ENCODE assay signal across 18 cellular contexts in the genomic region with DNA sequence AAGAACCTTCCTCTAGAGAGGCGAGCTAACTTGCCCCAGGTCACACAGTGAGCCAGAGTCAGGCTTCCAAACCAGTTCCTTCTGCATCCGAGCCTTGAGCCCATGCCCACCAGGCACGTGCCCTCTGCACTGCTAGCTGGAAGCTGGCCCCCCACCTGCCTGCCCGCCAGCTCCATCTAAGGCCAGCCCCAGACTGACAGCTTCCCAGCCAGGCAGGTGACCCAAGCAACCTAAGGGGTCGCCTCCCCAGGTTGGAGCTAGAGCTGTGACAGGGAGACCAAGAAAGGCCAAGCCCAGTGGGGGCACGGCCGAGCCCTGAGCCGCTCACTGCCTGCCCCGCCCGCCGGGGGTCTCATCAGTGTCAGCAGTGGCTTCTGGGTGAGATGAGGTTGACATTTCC. TPM values are rescaled to one million over a fixed set of nuclear protein-coding genes. Genes with fewer than 3 reads are reported as not detected.
DNase-seq lines count a peak whose midpoint lies in the region; ATAC-seq and TF ChIP-seq lines count a peak whose summit lies in the region.
"Had no signal": no experiment of that assay in that cellular context is flagged by ENCODE, and none has a peak within 500 bp of the region (broad histone marks: within the 10 kb centered on the region; RNA-seq: fewer than 3 reads in every experiment).

No MANE protein-coding gene starts in this region.

- H3K27me3 ChIP-seq in BLaER1: peaks cover 10% of the 10 kb centered on the region; the same call in 1 of the 2 replicates
- H3K27me3 ChIP-seq in neural progenitor cell: peaks cover 32% of the 10 kb centered on the region
- H3K27me3 ChIP-seq in lower lobe of right lung (ENCODE audit: low read depth): peaks cover 53% of the 10 kb centered on the region

- CTCF ChIA-PET in HEK293 (lab: Yijun Ruan, JAX): no interaction called here

- no peak for ATAC-seq in stimulated activated naive B cell treated with anti-CD40 and anti-IgM and Interleukin-4, amounts not matched to agents 10 μg/mL and 1 μg/mL and 100 μg/mL, for 72 hours (replicated peaks)
- no peak for ATAC-seq in lower lobe of right lung
- ATAC-seq: A549; CD8-positive, alpha-beta T cell had no signal

- DNase-seq in neural progenitor cell (ENCODE audit: low spot score) (no peak), erythroblast (lab: John Stamatoyannopoulos, UW) (no peak), lower lobe of right lung (no peak)
- DNase-seq in stimulated activated naive B cell treated with anti-CD40 and anti-IgM and Interleukin-4, amounts not matched to agents 10 μg/mL and 1 μg/mL and 100 μg/mL, for 72 hours: no peak
- DNase-seq: AML-193; Caco-2; Calu3; CD4-positive, alpha-beta T cell; CD8-positive, alpha-beta T cell; DMS79 treated with DMSO at 0.1 percent for 48 hours; GF-D8 had no signal

- no peak overlapping the region for H3K27ac ChIP-seq in BLaER1
- no peak overlapping the region for H3K27ac ChIP-seq in HEK293 (ENCODE audit: extremely low read depth, low read depth, low read length)
- H3K27ac ChIP-seq in neural progenitor cell: no peak overlapping the region
- H3K27ac ChIP-seq in lower lobe of right lung: no peak overlapping the region
- H3K27ac ChIP-seq: 22Rv1, A549, C4-2B had no signal

- H3K9me3 ChIP-seq in BLaER1 (no peaks in the 10 kb centered on the region), HEK293 (ENCODE audit: control insufficient read depth, insufficient read depth, low read depth, low read length) (no peaks in the 10 kb centered on the region), neural progenitor cell (ENCODE audit: low read depth) (no peaks in the 10 kb centered on the region), lower lobe of right lung (no peaks in the 10 kb centered on the region)
- H3K9me3 ChIP-seq: A549, Caco-2 had no signal

- H3K36me3 ChIP-seq in BLaER1 (no peaks in the 10 kb centered on the region), HEK293 (ENCODE audit: control insufficient read depth in 2 of 2, insufficient read depth in 1 of 2, low read length in 2 of 2) (no peaks in the 10 kb centered on the region), neural progenitor cell (no peaks in the 10 kb centered on the region), lower lobe of right lung (no peaks in the 10 kb centered on the region)

- H3K4me1 Mint-ChIP-seq in neural progenitor cell: peaks cover 2% of the 10 kb centered on the region
- H3K4me1 Mint-ChIP-seq in stimulated activated naive B cell treated with anti-CD40 and anti-IgM and Interleukin-4, amounts not matched to agents 10 μg/mL and 1 μg/mL and 100 μg/mL, for 72 hours: no peaks in the 10 kb centered on the region
- H3K4me1 Mint-ChIP-seq: B cell had no signal

- peaks cover 39% of the 10 kb centered on the region for H3K27me3 Mint-ChIP-seq in neural progenitor cell (ENCODE audit: insufficient read depth, low read depth)
- peaks cover 60 to 62% of the 10 kb centered on the region in 2 donors for H3K27me3 Mint-ChIP-seq in stimulated activated naive B cell treated with anti-CD40 and anti-IgM and Interleukin-4, amounts not matched to agents 10 μg/mL and 1 μg/mL and 100 μg/mL, for 72 hours

- H3K4me1 ChIP-seq in BLaER1 (peaks cover 44% of the 10 kb centered on the region), HEK293 (ENCODE audit: control insufficient read depth, insufficient read depth, low read length) (no peaks in the 10 kb centered on the region), neural progenitor cell (no peaks in the 10 kb centered on the region), lower lobe of right lung (no peaks in the 10 kb centered on the region)
- H3K4me1 ChIP-seq: A549, Caco-2 had no signal

- TF ChIP-seq CTCF in HEK293 (tag by site-specific recombination; IDR thresholded peaks at IDR 0.05): no peak
- no peak for TF ChIP-seq CTCF in neural progenitor cell (IDR thresholded peaks at IDR 0.05)
- TF ChIP-seq CTCF in lower lobe of right lung (IDR thresholded peaks at IDR 0.05): no peak

- POLR2A ChIA-PET in HEK293 (lab: Yijun Ruan, JAX): no interaction called here

- intact Hi-C loops in lower lobe of right lung (cut with DNase I): no loop called here

- H3K4me3 Mint-ChIP-seq in neural progenitor cell: peak overlapping the region; percentile 8
- no peak overlapping the region for H3K4me3 Mint-ChIP-seq in stimulated activated naive B cell treated with anti-CD40 and anti-IgM and Interleukin-4, amounts not matched to agents 10 μg/mL and 1 μg/mL and 100 μg/mL, for 72 hours
- H3K4me3 Mint-ChIP-seq: B cell; CD4-positive, alpha-beta T cell; CD8-positive, alpha-beta T cell had no signal

- H3K4me2 ChIP-seq in BLaER1 (peak overlapping the region; percentile 47), neural progenitor cell (no peak overlapping the region)
- H3K4me2 ChIP-seq: A549 had no signal

- no peak for TF ChIP-seq POLR2A in erythroblast (IDR thresholded peaks at IDR 0.05; ENCODE audit: low read length)

- no peaks in the 10 kb centered on the region for H3K79me2 ChIP-seq in neural progenitor cell (ENCODE audit: low read depth)

- H4K20me1 ChIP-seq in BLaER1 (peaks cover 47% of the 10 kb centered on the region; the same call in 1 of the 2 replicates), neural progenitor cell (ENCODE audit: low read depth) (peaks cover 26% of the 10 kb centered on the region)

- H3F3A ChIP-seq in neural progenitor cell (ENCODE audit: low read depth): no peaks in the 10 kb centered on the region

- no peaks in the 10 kb centered on the region for H3K36me3 Mint-ChIP-seq in neural progenitor cell
- no peaks in the 10 kb centered on the region for H3K36me3 Mint-ChIP-seq in stimulated activated naive B cell treated with anti-CD40 and anti-IgM and Interleukin-4, amounts not matched to agents 10 μg/mL and 1 μg/mL and 100 μg/mL, for 72 hours
- H3K36me3 Mint-ChIP-seq: CD8-positive, alpha-beta T cell had no signal

- no peak overlapping the region for H3K27ac Mint-ChIP-seq in neural progenitor cell
- H3K27ac Mint-ChIP-seq in stimulated activated naive B cell treated with anti-CD40 and anti-IgM and Interleukin-4, amounts not matched to agents 10 μg/mL and 1 μg/mL and 100 μg/mL, for 72 hours: no peak overlapping the region
- H3K27ac Mint-ChIP-seq: B cell; CD4-positive, alpha-beta T cell; CD8-positive, alpha-beta T cell had no signal

- H2AFZ ChIP-seq in neural progenitor cell (replicated peaks): no peak overlapping the region

- H3K9ac ChIP-seq in BLaER1: no peak overlapping the region
- H3K9ac ChIP-seq in neural progenitor cell: no peak overlapping the region

- no peaks in the 10 kb centered on the region for H3K9me3 Mint-ChIP-seq in neural progenitor cell
- H3K9me3 Mint-ChIP-seq in stimulated activated naive B cell treated with anti-CD40 and anti-IgM and Interleukin-4, amounts not matched to agents 10 μg/mL and 1 μg/mL and 100 μg/mL, for 72 hours: no peaks in the 10 kb centered on the region
- H3K9me3 Mint-ChIP-seq: CD4-positive, alpha-beta T cell; CD8-positive, alpha-beta T cell had no signal

- H3K4me3 ChIP-seq in BLaER1 (no peak overlapping the region), HEK293 (ENCODE audit: low read depth, low read length) (no peak overlapping the region), neural progenitor cell (no peak overlapping the region), lower lobe of right lung (no peak overlapping the region)
- H3K4me3 ChIP-seq: A549 had no signal

TF ChIP-seq in HEK293, 187 proteins besides CTCF, POLR2A, EP300 and RAD21:
- TF ChIP-seq GLIS2 (tag by site-specific recombination; IDR thresholded peaks at IDR 0.05) (0 out of 2 replicates have a peak, but pooled peaks have one; percentile 23), ZNF341 (tag by site-specific recombination; IDR thresholded peaks at IDR 0.05; ENCODE audit: low read depth) (no peak)

RNA-seq across cellular contexts. Expression of a gene that starts 19.9 kb away (rescaled TPM):
- total RNA-seq in neural progenitor cell (ENCODE audit: low replicate concordance) (not detected in 2 replicates), lower lobe of right lung (935 TPM)
- total RNA-seq: A172; B cell; Caco-2; Calu3; CD4-positive, alpha-beta T cell; CD8-positive, alpha-beta T cell had no signal

RNA-seq across cellular contexts. Expression of a gene that starts 26.9 kb away (rescaled TPM):
- not detected in 2 replicates for total RNA-seq in neural progenitor cell (ENCODE audit: low replicate concordance)
- total RNA-seq in lower lobe of right lung: 800 TPM
- total RNA-seq: A172; B cell; Caco-2; Calu3; CD4-positive, alpha-beta T cell; CD8-positive, alpha-beta T cell had no signal

RNA-seq across cellular contexts. Expression of a gene that starts 36.5 kb away (rescaled TPM):
- total RNA-seq in neural progenitor cell (ENCODE audit: low replicate concordance) (not detected in 2 replicates), lower lobe of right lung (1,524 TPM)
- total RNA-seq: A172; B cell; Caco-2; Calu3; CD4-positive, alpha-beta T cell; CD8-positive, alpha-beta T cell had no signal

RNA-seq across cellular contexts. Expression of a gene that starts 53.3 kb away (rescaled TPM):
- 0.46 TPM in 1 of 2 replicates, not detected in the other for total RNA-seq in neural progenitor cell (ENCODE audit: low replicate concordance)
- not detected for total RNA-seq in lower lobe of right lung
- total RNA-seq: A172; B cell; Caco-2; Calu3; CD4-positive, alpha-beta T cell; CD8-positive, alpha-beta T cell had no signal

Comparison
In these comparisons a context has a peak if more than half of its experiments do, and no peak if none do; other contexts are left out.
1. RNA of a gene that starts 19.9 kb away (total RNA-seq): 935 TPM in lower lobe of right lung (single experiment); not detected in neural progenitor cell; every median in the first group is over 100 times any median in the second.
2. RNA of a gene that starts 26.9 kb away (total RNA-seq): 800 TPM in lower lobe of right lung (single experiment); not detected in neural progenitor cell; every median in the first group is over 100 times any median in the second.
3. RNA of a gene that starts 36.5 kb away (total RNA-seq): 1,524 TPM in lower lobe of right lung (single experiment); not detected in neural progenitor cell; every median in the first group is over 1,000 times any median in the second.